ENCODE assay signal across 8 cellular contexts in genomic region chr7:5396999-5397656, GRCh38. TPM values are rescaled to one million over a fixed set of nuclear protein-coding genes. Genes with fewer than 3 reads are reported as not detected.
DNase-seq lines count a peak whose midpoint lies in the region; TF ChIP-seq lines count a peak whose summit lies in the region.

No MANE protein-coding gene starts in this region.

- CTCF ChIA-PET in HEK293 (lab: Yijun Ruan, JAX), result interaction anchor here (0.8 kb wide), 1 partner anchor 12 kb away, joined by 3 read pairs; no protein-coding TSS in a partner anchor

- peak; percentile 91 for DNase-seq in GM06990 (ENCODE audit: extremely low read depth, insufficient read length)
- DNase-seq in NB4 (ENCODE audit: low read depth), result peak; percentile 100
- DNase-seq in activated CD4-positive, alpha-beta T cell treated with anti-CD3 and anti-CD28 coated beads for 1 hour, result peak; percentile 76
- peak; percentile 84 for DNase-seq in choroid plexus epithelial cell (ENCODE audit: low read depth)
- no peak for DNase-seq in mesothelial cell of epicardium (ENCODE audit: low spot score in 2 of 2, unreplicated experiment in 2 of 2)
- DNase-seq in stimulated activated CD8-positive, alpha-beta memory T cell treated with anti-CD3 and anti-CD28 coated beads, Interleukin-7, amount 100 ng/mL, for 1 hour (ENCODE audit: low read depth in 2 of 2), result peak; percentile 71 to 75
- no peak for DNase-seq in NCI-H2171 (lab: John Stamatoyannopoulos, UW)

- TF ChIP-seq POLR2A in NB4 (IDR thresholded peaks at IDR 0.05; ENCODE audit: extremely low read depth, insufficient read length), result peak; percentile 93

- H3K9me3 Mint-ChIP-seq in mesothelial cell of epicardium, result peaks cover 3% of the 10 kb centered on the region

- H3K4me3 ChIP-seq in GM06990 (replicated peaks; ENCODE audit: low read depth, low read length) (peak overlapping the region; percentile 78), HEK293 (ENCODE audit: low read depth, low read length) (no peak overlapping the region), NB4 (ENCODE audit: low read depth, low read length) (peak overlapping the region; percentile 96), choroid plexus epithelial cell (ENCODE audit: low read depth, low read length) (peak overlapping the region; percentile 20)

- H3K36me3 Mint-ChIP-seq in mesothelial cell of epicardium, result peaks cover 25% of the 10 kb centered on the region

- H3K27me3 ChIP-seq in GM06990 (replicated peaks; ENCODE audit: control insufficient read depth, insufficient read depth, low read length), result no peaks in the 10 kb centered on the region

- no peak overlapping the region for H3K4me3 Mint-ChIP-seq in mesothelial cell of epicardium

- H3K4me1 Mint-ChIP-seq in mesothelial cell of epicardium, result no peaks in the 10 kb centered on the region

- H3K27ac ChIP-seq in HEK293 (ENCODE audit: extremely low read depth, low read depth, low read length), result no peak overlapping the region

- no peaks in the 10 kb centered on the region for H3K27me3 Mint-ChIP-seq in mesothelial cell of epicardium (ENCODE audit: low read depth)

- no peaks in the 10 kb centered on the region for H3K9me3 ChIP-seq in HEK293 (ENCODE audit: control insufficient read depth, insufficient read depth, low read depth, low read length)

- no peak for TF ChIP-seq CTCF in GM06990 (IDR thresholded peaks at IDR 0.05; ENCODE audit: insufficient read depth, low read length, poor library complexity, severe bottlenecking)
- no peak for TF ChIP-seq CTCF in HEK293 (tag by site-specific recombination; IDR thresholded peaks at IDR 0.05)
- TF ChIP-seq CTCF in NB4 (IDR thresholded peaks at IDR 0.05; ENCODE audit: low read depth, low read length), result no peak
- no peak for TF ChIP-seq CTCF in choroid plexus epithelial cell (conservative IDR thresholded peaks at IDR 0.05; ENCODE audit: low read depth, low read length)
- TF ChIP-seq CTCF in mesothelial cell of epicardium (IDR thresholded peaks at IDR 0.05; ENCODE audit: unreplicated experiment), result no peak

- peak overlapping the region; percentile 81 for H3K27ac Mint-ChIP-seq in mesothelial cell of epicardium

- POLR2A ChIA-PET in HEK293 (lab: Yijun Ruan, JAX), result interaction anchor here (0.7 kb wide), 1 partner anchor 28 kb away, joined by 3 read pairs; no protein-coding TSS in a partner anchor

- H3K36me3 ChIP-seq in GM06990 (ENCODE audit: control insufficient read depth, insufficient read depth, low read length) (peaks cover 8% of the 10 kb centered on the region), HEK293 (ENCODE audit: control insufficient read depth in 2 of 2, insufficient read depth in 1 of 2, low read length in 2 of 2) (peaks cover 10 to 16% of the 10 kb centered on the region in 2 experiments; a peak in 2 of 3 replicates)

- H3K4me1 ChIP-seq in HEK293 (ENCODE audit: control insufficient read depth, insufficient read depth, low read length), result no peaks in the 10 kb centered on the region

TF ChIP-seq in HEK293, 187 proteins besides CTCF, POLR2A, EP300 and RAD21:
- TF ChIP-seq KLF17 (tag by site-specific recombination; IDR thresholded peaks at IDR 0.05) (0 out of 2 replicates have a peak, but pooled peaks have one; percentile 25), SP7 (tag by site-specific recombination; IDR thresholded peaks at IDR 0.05) (no peak), ZNF302 (tag by site-specific recombination; IDR thresholded peaks at IDR 0.05; ENCODE audit: low read depth) (no peak), REPIN1 (tag by site-specific recombination; IDR thresholded peaks at IDR 0.05; ENCODE audit: low read depth) (no peak), ZNF280D (tag by site-specific recombination; IDR thresholded peaks at IDR 0.05) (0 out of 2 replicates have a peak, but pooled peaks have one; percentile 44), ZSCAN18 (tag by site-specific recombination; IDR thresholded peaks at IDR 0.05) (no peak), ZNF776 (tag by site-specific recombination; IDR thresholded peaks at IDR 0.05; ENCODE audit: borderline replicate concordance) (no peak), SP2 (tag by site-specific recombination; IDR thresholded peaks at IDR 0.05) (peak; percentile 18; the same call in 1 of the 2 replicates), ZBTB1 (tag by site-specific recombination; IDR thresholded peaks at IDR 0.05) (no peak), HOXC10 (CRISPR knock-in tag; IDR thresholded peaks at IDR 0.05) (no peak), ZNF391 (tag by site-specific recombination; IDR thresholded peaks at IDR 0.05; ENCODE audit: borderline replicate concordance, low read depth) (no peak)

RNA-seq across cellular contexts. Expression of gene TNRC18, which starts 26.5 kb away (rescaled TPM):
- 151 to 171 TPM (median 166 TPM) in 3 replicates for total RNA-seq in mesothelial cell of epicardium

Comparison
In these comparisons a context has a peak if more than half of its experiments do, and no peak if none do; other contexts are left out.
1. DNase-seq: peak in GM06990 (single experiment), NB4 (single experiment), activated CD4-positive, alpha-beta T cell treated with anti-CD3 and anti-CD28 coated beads for 1 hour (single experiment), choroid plexus epithelial cell (single experiment) and stimulated activated CD8-positive, alpha-beta memory T cell treated with anti-CD3 and anti-CD28 coated beads, Interleukin-7, amount 100 ng/mL, for 1 hour (2 of 2); none in mesothelial cell of epicardium (0 of 2) and NCI-H2171 (single experiment).